In the genomic region with DNA sequence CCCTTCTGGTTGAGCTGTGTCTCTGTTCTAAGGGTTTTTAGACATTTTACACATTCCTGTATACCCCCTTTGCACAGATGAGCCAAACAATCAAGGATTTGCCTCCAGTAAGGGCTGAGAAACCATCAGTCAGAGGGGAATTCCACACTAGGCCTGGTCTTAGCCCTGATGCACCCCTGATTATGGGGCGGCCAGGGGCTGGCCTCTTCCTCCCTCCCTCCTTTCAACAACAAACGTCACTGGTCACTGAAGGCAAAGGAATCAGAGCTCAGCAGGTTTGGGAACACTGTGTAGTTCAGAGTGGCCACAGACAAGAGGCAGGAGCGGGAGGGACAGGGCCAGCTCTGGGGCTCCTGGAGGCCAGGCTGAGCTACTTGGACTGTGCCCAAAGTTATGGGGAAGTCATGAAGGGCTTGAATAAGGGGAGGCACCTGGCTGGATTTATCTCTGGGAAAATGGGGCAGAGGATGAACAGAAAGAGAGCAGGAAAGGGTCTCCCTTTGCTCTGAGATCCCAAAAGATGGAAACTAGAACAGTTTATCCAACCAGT, we compare ENCODE assay signal across 1 cellular context.
TF ChIP-seq lines count a peak whose summit lies in the region.

No MANE protein-coding gene starts in this region.

TF ChIP-seq in HepG2, 621 proteins besides CTCF, POLR2A, EP300 and RAD21 (continued from another document):
- TF ChIP-seq, protein P1, sequence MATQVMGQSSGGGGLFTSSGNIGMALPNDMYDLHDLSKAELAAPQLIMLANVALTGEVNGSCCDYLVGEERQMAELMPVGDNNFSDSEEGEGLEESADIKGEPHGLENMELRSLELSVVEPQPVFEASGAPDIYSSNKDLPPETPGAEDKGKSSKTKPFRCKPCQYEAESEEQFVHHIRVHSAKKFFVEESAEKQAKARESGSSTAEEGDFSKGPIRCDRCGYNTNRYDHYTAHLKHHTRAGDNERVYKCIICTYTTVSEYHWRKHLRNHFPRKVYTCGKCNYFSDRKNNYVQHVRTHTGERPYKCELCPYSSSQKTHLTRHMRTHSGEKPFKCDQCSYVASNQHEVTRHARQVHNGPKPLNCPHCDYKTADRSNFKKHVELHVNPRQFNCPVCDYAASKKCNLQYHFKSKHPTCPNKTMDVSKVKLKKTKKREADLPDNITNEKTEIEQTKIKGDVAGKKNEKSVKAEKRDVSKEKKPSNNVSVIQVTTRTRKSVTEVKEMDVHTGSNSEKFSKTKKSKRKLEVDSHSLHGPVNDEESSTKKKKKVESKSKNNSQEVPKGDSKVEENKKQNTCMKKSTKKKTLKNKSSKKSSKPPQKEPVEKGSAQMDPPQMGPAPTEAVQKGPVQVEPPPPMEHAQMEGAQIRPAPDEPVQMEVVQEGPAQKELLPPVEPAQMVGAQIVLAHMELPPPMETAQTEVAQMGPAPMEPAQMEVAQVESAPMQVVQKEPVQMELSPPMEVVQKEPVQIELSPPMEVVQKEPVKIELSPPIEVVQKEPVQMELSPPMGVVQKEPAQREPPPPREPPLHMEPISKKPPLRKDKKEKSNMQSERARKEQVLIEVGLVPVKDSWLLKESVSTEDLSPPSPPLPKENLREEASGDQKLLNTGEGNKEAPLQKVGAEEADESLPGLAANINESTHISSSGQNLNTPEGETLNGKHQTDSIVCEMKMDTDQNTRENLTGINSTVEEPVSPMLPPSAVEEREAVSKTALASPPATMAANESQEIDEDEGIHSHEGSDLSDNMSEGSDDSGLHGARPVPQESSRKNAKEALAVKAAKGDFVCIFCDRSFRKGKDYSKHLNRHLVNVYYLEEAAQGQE (IDR thresholded peaks at IDR 0.05; ENCODE audit: borderline replicate concordance in 1 of 2, low read depth in 1 of 2, low read length in 2 of 2): 0 out of 4 replicates have a peak, but pooled peaks of 1 of the 2 experiments have one; percentile 1
- TF ChIP-seq ZNF33A (CRISPR knock-in tag; IDR thresholded peaks at IDR 0.05; ENCODE audit: borderline replicate concordance) (0 out of 2 replicates have a peak, but pooled peaks have one; percentile 32), MBD4 (IDR thresholded peaks at IDR 0.05; ENCODE audit: borderline replicate concordance, low read length) (no peak), POLR2G (IDR thresholded peaks at IDR 0.05; ENCODE audit: low read depth, low read length) (0 out of 2 replicates have a peak, but pooled peaks have one; percentile 54), HHEX (CRISPR knock-in tag; IDR thresholded peaks at IDR 0.05) (0 out of 2 replicates have a peak, but pooled peaks have one; percentile 3)
- TF ChIP-seq, protein P2, sequence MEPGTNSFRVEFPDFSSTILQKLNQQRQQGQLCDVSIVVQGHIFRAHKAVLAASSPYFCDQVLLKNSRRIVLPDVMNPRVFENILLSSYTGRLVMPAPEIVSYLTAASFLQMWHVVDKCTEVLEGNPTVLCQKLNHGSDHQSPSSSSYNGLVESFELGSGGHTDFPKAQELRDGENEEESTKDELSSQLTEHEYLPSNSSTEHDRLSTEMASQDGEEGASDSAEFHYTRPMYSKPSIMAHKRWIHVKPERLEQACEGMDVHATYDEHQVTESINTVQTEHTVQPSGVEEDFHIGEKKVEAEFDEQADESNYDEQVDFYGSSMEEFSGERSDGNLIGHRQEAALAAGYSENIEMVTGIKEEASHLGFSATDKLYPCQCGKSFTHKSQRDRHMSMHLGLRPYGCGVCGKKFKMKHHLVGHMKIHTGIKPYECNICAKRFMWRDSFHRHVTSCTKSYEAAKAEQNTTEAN (CRISPR knock-in tag; conservative IDR thresholded peaks at IDR 0.05): peak; percentile 7; the same call in 1 of the 2 replicates
